14 cellular contexts compared by ENCODE assay signal in the genomic region with DNA sequence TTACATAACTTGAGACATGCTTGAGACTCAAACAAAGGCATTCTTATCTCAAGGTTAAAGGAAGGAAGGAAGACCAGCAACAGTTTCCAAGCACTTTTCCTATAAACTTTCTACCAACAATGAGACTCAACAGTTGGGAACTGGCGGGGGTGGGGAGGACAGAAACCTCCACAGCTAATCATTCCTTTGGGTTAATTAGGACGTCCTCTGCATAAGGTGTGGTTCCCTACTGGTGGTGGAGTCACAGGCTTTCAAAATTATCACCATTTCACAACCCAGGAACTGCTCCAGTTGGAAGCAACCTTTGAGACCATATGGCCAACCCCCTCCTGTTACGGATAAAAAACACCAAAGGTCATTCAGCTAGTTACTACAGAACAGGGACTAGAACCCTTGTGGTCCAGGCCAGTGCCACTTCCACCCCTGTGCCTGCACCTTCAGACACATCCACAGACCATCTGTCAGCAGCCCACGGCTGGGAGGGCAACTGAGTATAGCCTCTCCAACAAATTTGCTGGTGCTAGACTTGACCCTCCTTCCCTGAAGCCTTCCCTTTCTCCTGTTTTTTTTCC. TPM values are rescaled to one million over a fixed set of nuclear protein-coding genes. Genes with fewer than 3 reads are reported as not detected.
DNase-seq lines count a peak whose midpoint lies in the region; ATAC-seq and TF ChIP-seq lines count a peak whose summit lies in the region.
"Had no signal": no experiment of that assay in that cellular context is flagged by ENCODE, and none has a peak within 500 bp of the region (broad histone marks: within the 10 kb centered on the region; RNA-seq: fewer than 3 reads in every experiment).

No MANE protein-coding gene starts in this region.

- H3K36me3 ChIP-seq in DOHH2 (ENCODE audit: control insufficient read depth, low read length) (no peaks in the 10 kb centered on the region; the same call in 1 of the 2 replicates), body of pancreas (replicated peaks in 1 of 2; ENCODE audit: insufficient read depth in 1 of 2, low read depth in 2 of 2) (no peaks in the 10 kb centered on the region), right atrium auricular region (no peaks in the 10 kb centered on the region), parathyroid adenoma (ENCODE audit: control insufficient read depth, insufficient read depth, low read length) (no peaks in the 10 kb centered on the region)

- no peak overlapping the region for H3K4me3 Mint-ChIP-seq in activated CD4-positive, alpha-beta T cell treated with anti-CD3 and anti-CD28 coated beads, Interleukin-2, amount 10 ng/mL, durations not matched to agents 24 days and 14 days
- H3K4me3 Mint-ChIP-seq: activated naive CD8-positive, alpha-beta T cell had no signal

- H3K4me1 Mint-ChIP-seq in activated CD4-positive, alpha-beta T cell treated with anti-CD3 and anti-CD28 coated beads, Interleukin-2, amount 10 ng/mL, durations not matched to agents 24 days and 14 days: no peaks in the 10 kb centered on the region

- no peaks in the 10 kb centered on the region for H4K20me1 ChIP-seq in DOHH2 (ENCODE audit: control insufficient read depth, insufficient read depth, low read depth, low read length)

- no peaks in the 10 kb centered on the region for H3K9me2 ChIP-seq in DOHH2 (replicated peaks; ENCODE audit: control insufficient read depth, low read length)

- H2AFZ ChIP-seq in parathyroid adenoma: no peak overlapping the region

- H3K79me2 ChIP-seq in DOHH2 (ENCODE audit: control insufficient read depth, low read length): no peaks in the 10 kb centered on the region
- H3K79me2 ChIP-seq in parathyroid adenoma: no peaks in the 10 kb centered on the region

- TF ChIP-seq POLR2A in body of pancreas (IDR thresholded peaks at IDR 0.05): no peak

- H3K4me2 ChIP-seq in DOHH2 (ENCODE audit: low read length) (no peak overlapping the region; the same call in 1 of the 2 replicates), parathyroid adenoma (ENCODE audit: low read length) (no peak overlapping the region)

- no peak overlapping the region for H3K9ac ChIP-seq in parathyroid adenoma

- H3K4me1 ChIP-seq in DOHH2 (ENCODE audit: control insufficient read depth, low read length) (peaks cover 48% of the 10 kb centered on the region), body of pancreas (peaks cover 13% of the 10 kb centered on the region), right atrium auricular region (peaks cover 0 to 19% of the 10 kb centered on the region in 2 donors), parathyroid adenoma (no peaks in the 10 kb centered on the region)

- H3K36me3 Mint-ChIP-seq in activated CD4-positive, alpha-beta T cell treated with anti-CD3 and anti-CD28 coated beads, Interleukin-2, amount 10 ng/mL, durations not matched to agents 24 days and 14 days (ENCODE audit: low read depth): no peaks in the 10 kb centered on the region

- ATAC-seq in body of pancreas (peak; percentile 49), HG02763 (IDR thresholded peaks at IDR 0.05; ENCODE audit: unreplicated experiment) (no peak), HG03342 (IDR thresholded peaks at IDR 0.05; ENCODE audit: unreplicated experiment) (no peak), HG03095 (IDR thresholded peaks at IDR 0.05; ENCODE audit: unreplicated experiment) (no peak)
- ATAC-seq: Panc1 had no signal

- peaks cover 5% of the 10 kb centered on the region for H3K27me3 Mint-ChIP-seq in activated CD4-positive, alpha-beta T cell treated with anti-CD3 and anti-CD28 coated beads, Interleukin-2, amount 10 ng/mL, durations not matched to agents 24 days and 14 days
- H3K27me3 Mint-ChIP-seq: activated naive CD8-positive, alpha-beta T cell had no signal

- TF ChIP-seq CTCF in DOHH2 (IDR thresholded peaks at IDR 0.05; ENCODE audit: low read depth, low read length, poor library complexity, severe bottlenecking): no peak
- TF ChIP-seq CTCF in body of pancreas (IDR thresholded peaks at IDR 0.05): no peak
- no peak for TF ChIP-seq CTCF in right atrium auricular region (IDR thresholded peaks at IDR 0.05)
- TF ChIP-seq CTCF in parathyroid adenoma (IDR thresholded peaks at IDR 0.05): no peak

- DNase-seq in body of pancreas (peak in 1 of 4 donors; percentile 9), right atrium auricular region (ENCODE audit: low spot score) (peak; percentile 73)
- DNase-seq in activated CD4-positive, alpha-beta T cell treated with anti-CD3 and anti-CD28 coated beads, Interleukin-2, amount 10 ng/mL, durations not matched to agents 24 days and 14 days: no peak
- DNase-seq: activated CD8-positive, alpha-beta memory T cell treated with anti-CD3 and anti-CD28 coated beads for 24 hours; DMS79; NCI-H226; T-helper 2 cell had no signal

- no peaks in the 10 kb centered on the region; the same call in 1 of the 2 replicates for H3K9me3 ChIP-seq in DOHH2 (ENCODE audit: control insufficient read depth, insufficient read depth, low read length)
- H3K9me3 ChIP-seq in body of pancreas: peaks cover 0 to 2% (median 0%) of the 10 kb centered on the region in 3 donors
- peaks cover 0 to 2% of the 10 kb centered on the region in 2 donors for H3K9me3 ChIP-seq in right atrium auricular region
- no peaks in the 10 kb centered on the region for H3K9me3 ChIP-seq in parathyroid adenoma (ENCODE audit: control insufficient read depth, low read length)

- H3K27ac Mint-ChIP-seq in activated CD4-positive, alpha-beta T cell treated with anti-CD3 and anti-CD28 coated beads, Interleukin-2, amount 10 ng/mL, durations not matched to agents 24 days and 14 days: no peak overlapping the region
- H3K27ac Mint-ChIP-seq: activated naive CD8-positive, alpha-beta T cell had no signal

- intact Hi-C loops in body of pancreas (cut with DNase I): no loop called here
- intact Hi-C loops in activated CD4-positive, alpha-beta T cell treated with anti-CD3 and anti-CD28 coated beads, Interleukin-2, amount 10 ng/mL, durations not matched to agents 24 days and 14 days (cut with micrococcal nuclease): no loop called here

- peaks cover 19% of the 10 kb centered on the region for H3F3A ChIP-seq in DOHH2 (ENCODE audit: control insufficient read depth, insufficient read depth)

- 58% methylated on average over 4 of the region's 4 CpGs for WGBS in body of pancreas, 2 donors

- H3K27ac ChIP-seq in DOHH2 (ENCODE audit: low read depth, low read length): 0 out of 2 replicates have a peak overlapping the region, but pooled peaks have one; percentile 95
- H3K27ac ChIP-seq in body of pancreas: peak overlapping the region in 1 of 4 donors; percentile 27
- peak overlapping the region; percentile 21 to 55 for H3K27ac ChIP-seq in right atrium auricular region
- peak overlapping the region; percentile 8 for H3K27ac ChIP-seq in parathyroid adenoma

- no peak overlapping the region for H3K4me3 ChIP-seq in DOHH2 (ENCODE audit: low read length)
- no peak overlapping the region for H3K4me3 ChIP-seq in body of pancreas
- H3K4me3 ChIP-seq in right atrium auricular region: no peak overlapping the region
- no peak overlapping the region for H3K4me3 ChIP-seq in parathyroid adenoma (ENCODE audit: low read depth, low read length)

- peaks cover 4% of the 10 kb centered on the region for H3K9me3 Mint-ChIP-seq in activated CD4-positive, alpha-beta T cell treated with anti-CD3 and anti-CD28 coated beads, Interleukin-2, amount 10 ng/mL, durations not matched to agents 24 days and 14 days

- H3K27me3 ChIP-seq in DOHH2 (ENCODE audit: control insufficient read depth, low read length): no peaks in the 10 kb centered on the region
- H3K27me3 ChIP-seq in body of pancreas: no peaks in the 10 kb centered on the region
- no peaks in the 10 kb centered on the region for H3K27me3 ChIP-seq in right atrium auricular region
- H3K27me3 ChIP-seq in parathyroid adenoma (ENCODE audit: control insufficient read depth, insufficient read depth, low read length): no peaks in the 10 kb centered on the region

RNA-seq across cellular contexts. Expression of a gene that starts 30.1 kb away (rescaled TPM):
- 10 to 100 TPM; 43.6 to 62.6 TPM for total RNA-seq in body of pancreas
- 10 to 100 TPM; 33.9 to 51.1 TPM for total RNA-seq in right atrium auricular region
- 58.1 and 67.3 TPM in 2 replicates for total RNA-seq in activated CD4-positive, alpha-beta T cell treated with anti-CD3 and anti-CD28 coated beads, Interleukin-2, amount 10 ng/mL, durations not matched to agents 24 days and 14 days
